In the genomic region with DNA sequence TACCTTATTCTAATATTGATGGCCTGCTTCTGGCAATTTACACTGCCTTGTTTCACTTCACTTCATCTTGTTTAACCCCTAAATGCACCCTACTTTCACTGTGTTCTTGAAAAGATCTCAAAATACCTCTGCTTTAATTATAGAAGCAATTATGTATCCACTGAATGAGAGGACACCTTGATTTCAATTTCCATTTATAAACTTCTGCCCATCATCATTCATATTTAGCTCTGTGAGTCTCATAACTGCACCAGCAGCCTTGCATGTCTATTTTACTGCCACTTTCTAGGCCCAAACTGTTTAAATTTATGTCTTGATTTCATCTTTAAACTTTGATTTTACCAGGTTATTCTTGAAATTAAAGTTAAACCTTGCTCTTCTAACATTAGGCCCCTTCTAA, we compare ENCODE assay signal across 8 cellular contexts. TPM values are rescaled to one million over a fixed set of nuclear protein-coding genes. Genes with fewer than 3 reads are reported as not detected.
DNase-seq lines count a peak whose midpoint lies in the region; ATAC-seq and TF ChIP-seq lines count a peak whose summit lies in the region.

No MANE protein-coding gene starts in this region.

- H3K9me3 ChIP-seq in T-helper 17 cell (ENCODE audit: control insufficient read depth, low read length, poor library complexity, severe bottlenecking) (no peaks in the 10 kb centered on the region), gastrocnemius medialis (no peaks in the 10 kb centered on the region), vagina (no peaks in the 10 kb centered on the region)

- in situ Hi-C loops in gastrocnemius medialis (cut with MboI; ENCODE audit: low sequenced_read_pairs in 4 of 4): loop anchor here in 3 of 4 donors (25.0 kb wide), 2 partner anchors 195 to 470 kb away; a partner anchor contains a TSS

- intact Hi-C loops in left ventricle myocardium superior (cut with micrococcal nuclease): no loop called here
- intact Hi-C loops in gastrocnemius medialis (cut with DNase I; ENCODE audit: low total_unique reads): no loop called here
- intact Hi-C loops in vagina (cut with DNase I): no loop called here

- no peaks in the 10 kb centered on the region for H3K36me3 ChIP-seq in gastrocnemius medialis
- H3K36me3 ChIP-seq in vagina: no peaks in the 10 kb centered on the region

- peaks cover 15 to 20% of the 10 kb centered on the region in 2 donors for H3K4me1 ChIP-seq in gastrocnemius medialis
- H3K4me1 ChIP-seq in vagina: peaks cover 36% of the 10 kb centered on the region

- peaks cover 73% of the 10 kb centered on the region for H3K36me3 Mint-ChIP-seq in activated T-cell treated with anti-CD3 and anti-CD28 coated beads, Interleukin-2, amount 50 U/mL, for 24 hours (ENCODE audit: low read depth)
- H3K36me3 Mint-ChIP-seq in activated T-cell treated with anti-CD3 and anti-CD28 coated beads, Interleukin-2, amount 50 U/mL, for 4 hours (ENCODE audit: insufficient read depth): peaks cover 30% of the 10 kb centered on the region
- H3K36me3 Mint-ChIP-seq in T-helper 17 cell (ENCODE audit: low read depth): peaks cover 15% of the 10 kb centered on the region

- peaks cover 48% of the 10 kb centered on the region for H3K4me1 Mint-ChIP-seq in activated T-cell treated with anti-CD3 and anti-CD28 coated beads, Interleukin-2, amount 50 U/mL, for 24 hours (ENCODE audit: low read depth)
- peaks cover 56% of the 10 kb centered on the region for H3K4me1 Mint-ChIP-seq in activated T-cell treated with anti-CD3 and anti-CD28 coated beads, Interleukin-2, amount 50 U/mL, for 4 hours (ENCODE audit: low read depth)
- H3K4me1 Mint-ChIP-seq in T-helper 17 cell: peaks cover 27% of the 10 kb centered on the region

- H3K27me3 ChIP-seq in gastrocnemius medialis: no peaks in the 10 kb centered on the region
- H3K27me3 ChIP-seq in vagina: no peaks in the 10 kb centered on the region

- DNase-seq in activated T-cell treated with anti-CD3 and anti-CD28 coated beads, Interleukin-2, amount 50 U/mL, for 24 hours: no peak
- no peak for DNase-seq in activated T-cell treated with anti-CD3 and anti-CD28 coated beads, Interleukin-2, amount 50 U/mL, for 4 hours
- DNase-seq in T-helper 17 cell: no peak
- DNase-seq in left ventricle myocardium superior: no peak
- DNase-seq in gastrocnemius medialis: no peak
- no peak for DNase-seq in NCI-H1048 (lab: John Stamatoyannopoulos, UW)
- no peak for DNase-seq in vagina (ENCODE audit: extremely low spot score in 2 of 2)
- DNase-seq in cerebellar cortex (ENCODE audit: low spot score): no peak

- H3K27me3 Mint-ChIP-seq in activated T-cell treated with anti-CD3 and anti-CD28 coated beads, Interleukin-2, amount 50 U/mL, for 24 hours: no peaks in the 10 kb centered on the region
- H3K27me3 Mint-ChIP-seq in activated T-cell treated with anti-CD3 and anti-CD28 coated beads, Interleukin-2, amount 50 U/mL, for 4 hours (ENCODE audit: low read depth): no peaks in the 10 kb centered on the region
- H3K27me3 Mint-ChIP-seq in T-helper 17 cell: no peaks in the 10 kb centered on the region

- H3K4me3 ChIP-seq in gastrocnemius medialis (no peak overlapping the region), vagina (no peak overlapping the region)

- no peak overlapping the region for H3K4me3 Mint-ChIP-seq in activated T-cell treated with anti-CD3 and anti-CD28 coated beads, Interleukin-2, amount 50 U/mL, for 24 hours
- H3K4me3 Mint-ChIP-seq in activated T-cell treated with anti-CD3 and anti-CD28 coated beads, Interleukin-2, amount 50 U/mL, for 4 hours: no peak overlapping the region
- peak overlapping the region; percentile 16 for H3K4me3 Mint-ChIP-seq in T-helper 17 cell

- H3K27ac ChIP-seq in gastrocnemius medialis (peak overlapping the region; percentile 15 to 73 (median 66)), vagina (no peak overlapping the region)

- H3K27ac Mint-ChIP-seq in activated T-cell treated with anti-CD3 and anti-CD28 coated beads, Interleukin-2, amount 50 U/mL, for 24 hours: peak overlapping the region; percentile 6
- H3K27ac Mint-ChIP-seq in T-helper 17 cell: peak overlapping the region; percentile 85

- no peaks in the 10 kb centered on the region for H3K9me3 Mint-ChIP-seq in activated T-cell treated with anti-CD3 and anti-CD28 coated beads, Interleukin-2, amount 50 U/mL, for 24 hours
- no peaks in the 10 kb centered on the region for H3K9me3 Mint-ChIP-seq in activated T-cell treated with anti-CD3 and anti-CD28 coated beads, Interleukin-2, amount 50 U/mL, for 4 hours

- no peak for ATAC-seq in activated T-cell treated with anti-CD3 and anti-CD28 coated beads, Interleukin-2, amount 50 U/mL, for 4 hours
- ATAC-seq in T-helper 17 cell: no peak
- ATAC-seq in left ventricle myocardium superior: peak; percentile 72
- ATAC-seq in gastrocnemius medialis: no peak

- no peak for TF ChIP-seq POLR2A in gastrocnemius medialis (IDR thresholded peaks at IDR 0.05)
- no peak for TF ChIP-seq POLR2A in vagina (IDR thresholded peaks at IDR 0.05)

- TF ChIP-seq CTCF in gastrocnemius medialis (IDR thresholded peaks at IDR 0.05 in 4 of 5, conservative IDR thresholded peaks at IDR 0.05 in 1 of 5): no peak
- no peak for TF ChIP-seq CTCF in vagina (IDR thresholded peaks at IDR 0.05)

RNA-seq across cellular contexts. Expression of a gene that starts 7.1 kb away (rescaled TPM):
- total RNA-seq in activated T-cell treated with anti-CD3 and anti-CD28 coated beads, Interleukin-2, amount 50 U/mL, for 4 hours: 10 to 100 TPM; 17.0 to 18.9 (median 17.3) TPM
- 10 to 100 TPM; 25.7 to 34.0 TPM for total RNA-seq in T-helper 17 cell
- 6.8 TPM for total RNA-seq in left ventricle myocardium superior
- 1 to 10 TPM; 5.6 to 8.4 (median 6.9) TPM for total RNA-seq in gastrocnemius medialis
- total RNA-seq in vagina: 7.9 TPM

RNA-seq across cellular contexts. Expression of a gene that starts 21.6 kb away (rescaled TPM):
- total RNA-seq in activated T-cell treated with anti-CD3 and anti-CD28 coated beads, Interleukin-2, amount 50 U/mL, for 4 hours: 10 to 100 TPM; 53.8 to 55.0 (median 54.6) TPM
- total RNA-seq in T-helper 17 cell (10 to 100 TPM; 30.0 to 34.5 TPM), left ventricle myocardium superior (9.6 TPM), gastrocnemius medialis (10 to 100 TPM in 2 of 4 donors, 1 to 10 TPM in 2; 7.2 to 11.5 (median 9.6) TPM), vagina (11.3 TPM)

RNA-seq across cellular contexts. Expression of a gene that starts 21.7 kb away (rescaled TPM):
- 100 to 1,000 TPM; 294 to 316 (median 301) TPM for total RNA-seq in activated T-cell treated with anti-CD3 and anti-CD28 coated beads, Interleukin-2, amount 50 U/mL, for 4 hours
- total RNA-seq in T-helper 17 cell (100 to 1,000 TPM; 209 to 250 TPM), left ventricle myocardium superior (149 TPM), gastrocnemius medialis (100 to 1,000 TPM; 156 to 226 (median 203) TPM), vagina (208 TPM)

RNA-seq across cellular contexts. Expression of a gene that starts 43.4 kb away (rescaled TPM):
- 10 to 100 TPM; 37.1 to 43.2 (median 42.2) TPM for total RNA-seq in activated T-cell treated with anti-CD3 and anti-CD28 coated beads, Interleukin-2, amount 50 U/mL, for 4 hours
- total RNA-seq in T-helper 17 cell (10 to 100 TPM in 1 of 2 donors, 1 to 10 TPM in 1; 7.4 to 10.3 TPM), left ventricle myocardium superior (5.8 TPM), gastrocnemius medialis (1 to 10 TPM; 1.3 to 5.8 (median 3.7) TPM), vagina (3.7 TPM)

RNA-seq across cellular contexts. Expression of a gene that starts 45.9 kb away (rescaled TPM):
- total RNA-seq in activated T-cell treated with anti-CD3 and anti-CD28 coated beads, Interleukin-2, amount 50 U/mL, for 4 hours: 10 to 100 TPM; 23.8 to 33.1 (median 31.7) TPM
- total RNA-seq in T-helper 17 cell (1 to 10 TPM; 1.0 to 2.2 TPM), left ventricle myocardium superior (0.40 TPM), gastrocnemius medialis (1 to 10 TPM in 2 of 4 donors, not detected in 2; 1.5 to 3.6 TPM), vagina (4.9 TPM)
